ENCODE assay signal across 12 cellular contexts in the genomic region with DNA sequence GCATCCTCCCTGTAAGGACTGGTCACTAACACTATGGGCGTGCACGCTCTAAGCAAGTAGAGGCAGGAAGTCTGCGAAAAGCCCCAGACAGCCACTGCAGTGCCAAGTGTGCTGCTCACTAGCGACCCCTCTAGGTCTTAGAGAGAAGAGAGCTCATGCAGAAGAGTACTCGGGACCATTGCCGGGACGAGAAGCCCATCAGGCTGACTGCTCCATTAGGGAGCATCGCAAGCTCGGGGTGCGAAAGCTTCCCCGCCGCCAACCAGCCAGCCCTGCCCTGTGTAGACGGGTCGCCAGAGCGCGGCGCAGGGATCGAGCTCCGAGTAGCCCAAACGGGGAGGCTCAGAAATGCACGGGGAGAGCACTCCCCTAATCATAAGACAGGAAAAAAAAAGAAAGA. TPM values are rescaled to one million over a fixed set of nuclear protein-coding genes. Genes with fewer than 3 reads are reported as not detected.
DNase-seq lines count a peak whose midpoint lies in the region; ATAC-seq and TF ChIP-seq lines count a peak whose summit lies in the region.
"Had no signal": no experiment of that assay in that cellular context is flagged by ENCODE, and none has a peak within 500 bp of the region (broad histone marks: within the 10 kb centered on the region; RNA-seq: fewer than 3 reads in every experiment).

No MANE protein-coding gene starts in this region.

- no peak overlapping the region for H3K4me3 Mint-ChIP-seq in osteocyte (ENCODE audit: unreplicated experiment)
- H3K4me3 Mint-ChIP-seq: activated naive CD4-positive, alpha-beta T cell treated with anti-CD3 and anti-CD28 coated beads, Interleukin-2, amount 50 U/mL, for 24 hours had no signal

- H3K9me3 Mint-ChIP-seq in osteocyte (ENCODE audit: unreplicated experiment) = no peaks in the 10 kb centered on the region

- ATAC-seq in HG03432 (IDR thresholded peaks at IDR 0.05; ENCODE audit: unreplicated experiment) = no peak

- no peaks in the 10 kb centered on the region for H3K27me3 ChIP-seq in Karpas-422 (ENCODE audit: low read length)
- H3K27me3 ChIP-seq in Peyer's patch = peaks cover 0 to 6% of the 10 kb centered on the region in 2 donors

- H3K4me3 ChIP-seq in Karpas-422 (ENCODE audit: low read length) (no peak overlapping the region), Peyer's patch (no peak overlapping the region)

- no peaks in the 10 kb centered on the region for H3K9me2 ChIP-seq in Karpas-422 (replicated peaks; ENCODE audit: insufficient read depth, low read length)

- H3K27ac Mint-ChIP-seq in osteocyte (ENCODE audit: unreplicated experiment) = no peak overlapping the region
- H3K27ac Mint-ChIP-seq: activated naive CD4-positive, alpha-beta T cell treated with anti-CD3 and anti-CD28 coated beads, Interleukin-2, amount 50 U/mL, for 24 hours had no signal

- H3K27ac ChIP-seq in Karpas-422 (ENCODE audit: low read length) = no peak overlapping the region
- H3K27ac ChIP-seq in Peyer's patch = no peak overlapping the region

- H3K4me2 ChIP-seq in Karpas-422 (ENCODE audit: low read depth, low read length, poor library complexity, severe bottlenecking) = no peak overlapping the region

- H3K36me3 ChIP-seq in Karpas-422 (ENCODE audit: insufficient read depth, low read length) = no peaks in the 10 kb centered on the region
- H3K36me3 ChIP-seq in Peyer's patch = no peaks in the 10 kb centered on the region

- DNase-seq in DMS53 (lab: John Stamatoyannopoulos, UW) (peak; percentile 1), DMS53 treated with DMSO at 0.1 percent for 48 hours (lab: John Stamatoyannopoulos, UW; ENCODE audit: unreplicated experiment) (no peak), Karpas-422 (peak; percentile 72), ecto neural progenitor cell (ENCODE audit: low spot score) (peak; percentile 73), osteocyte (ENCODE audit: extremely low spot score, unreplicated experiment) (no peak), Peyer's patch (no peak)
- DNase-seq in stimulated activated CD4-positive, alpha-beta T cell treated with anti-CD3 and anti-CD28 coated beads, Interleukin-4, amount 100 ng/mL, for 24 hours = no peak
- DNase-seq: activated CD4-positive, CD25-positive, alpha-beta regulatory T cell; NCI-H1048 had no signal

- no peaks in the 10 kb centered on the region for H3K36me3 Mint-ChIP-seq in osteocyte (ENCODE audit: unreplicated experiment)

- peaks cover 84% of the 10 kb centered on the region for H3K27me3 Mint-ChIP-seq in osteocyte (ENCODE audit: unreplicated experiment)

- H3K79me2 ChIP-seq in Karpas-422 (ENCODE audit: low read length) = no peaks in the 10 kb centered on the region

- peaks cover 4% of the 10 kb centered on the region for H3K4me1 Mint-ChIP-seq in osteocyte (ENCODE audit: unreplicated experiment)

- H3K9me3 ChIP-seq in Karpas-422 (ENCODE audit: low read length) = no peaks in the 10 kb centered on the region
- no peaks in the 10 kb centered on the region for H3K9me3 ChIP-seq in Peyer's patch

- no peak for TF ChIP-seq POLR2A in Peyer's patch (IDR thresholded peaks at IDR 0.05)

- peak; percentile 27 for TF ChIP-seq CTCF in osteocyte (IDR thresholded peaks at IDR 0.05)
- TF ChIP-seq CTCF in Peyer's patch (IDR thresholded peaks at IDR 0.05) = no peak

- no peak overlapping the region for H2AFZ ChIP-seq in Karpas-422 (ENCODE audit: low read length)

- H3K4me1 ChIP-seq in Karpas-422 (ENCODE audit: low read length) (no peaks in the 10 kb centered on the region), Peyer's patch (no peaks in the 10 kb centered on the region)

- no peaks in the 10 kb centered on the region for H4K20me1 ChIP-seq in Karpas-422 (ENCODE audit: insufficient read depth, low read depth, low read length)

- no peak overlapping the region for H3K9ac ChIP-seq in Karpas-422 (ENCODE audit: low read length)

RNA-seq across cellular contexts. Expression of gene POU4F1, which starts 16.6 kb away (rescaled TPM):
- not detected in 2 replicates for total RNA-seq in Karpas-422 (2014; rRNA removed; shearing (Covaris generic); ENCODE audit: low replicate concordance)
- total RNA-seq in osteocyte (not detected in 2 replicates), Peyer's patch (not detected)
- total RNA-seq: renal cortical epithelial cell had no signal

Comparison
In these comparisons a context has a peak if more than half of its experiments do, and no peak if none do; other contexts are left out.
1. DNase-seq: peak in DMS53 (single experiment), Karpas-422 (single experiment) and ecto neural progenitor cell (single experiment); none in DMS53 treated with DMSO at 0.1 percent for 48 hours (single experiment), osteocyte (single experiment), Peyer's patch (0 of 3) and stimulated activated CD4-positive, alpha-beta T cell treated with anti-CD3 and anti-CD28 coated beads, Interleukin-4, amount 100 ng/mL, for 24 hours (single experiment).